18 cellular contexts compared by ENCODE assay signal in genomic region chr14:45332360-45332988, GRCh38.
DNase-seq lines count a peak whose midpoint lies in the region; ATAC-seq and TF ChIP-seq lines count a peak whose summit lies in the region.
"Had no signal": no experiment of that assay in that cellular context is flagged by ENCODE, and none has a peak within 500 bp of the region (broad histone marks: within the 10 kb centered on the region; RNA-seq: fewer than 3 reads in every experiment).

No MANE protein-coding gene starts in this region.

- no peak overlapping the region for H3K4me3 Mint-ChIP-seq in activated CD8-positive, alpha-beta T cell treated with anti-CD3 and anti-CD28 coated beads for 36 hours
- H3K4me3 Mint-ChIP-seq: CD8-positive, alpha-beta memory T cell had no signal

- H3K27ac Mint-ChIP-seq in activated CD8-positive, alpha-beta T cell treated with anti-CD3 and anti-CD28 coated beads for 36 hours = no peak overlapping the region
- H3K27ac Mint-ChIP-seq: CD8-positive, alpha-beta memory T cell had no signal

- no peak for DNase-seq in Right ventricle myocardium superior
- DNase-seq in cardiac septum (ENCODE audit: low spot score) = no peak
- peak; percentile 4 for DNase-seq in dermis blood vessel endothelial cell
- no peak for DNase-seq in left ventricle myocardium superior
- DNase-seq in retinal pigment epithelial cell (ENCODE audit: low read depth) = peak; percentile 40
- no peak for DNase-seq in SKM-1 treated with dmso at 0.1 percent for 144 hours (lab: John Stamatoyannopoulos, UW; ENCODE audit: unreplicated experiment)
- no peak for DNase-seq in activated CD8-positive, alpha-beta T cell treated with anti-CD3 and anti-CD28 coated beads for 36 hours
- DNase-seq in NCI-H510A (lab: John Stamatoyannopoulos, UW) = no peak
- DNase-seq: Calu3; CD8-positive, alpha-beta memory T cell; DMS153; GDM1; KBM-7; NCI-H1694 treated with DMSO at 0.1 percent for 48 hours; NCI-H2081 treated with DMSO at 0.1 percent for 48 hours; NCI-H2171 treated with DMSO at 0.1 percent for 48 hours; NK-92 treated with Interleukin-12 subunit alpha and Interleukin-12 subunit beta, amount 100 ng/mL, for 24 hours had no signal

- H3K4me1 Mint-ChIP-seq in activated CD8-positive, alpha-beta T cell treated with anti-CD3 and anti-CD28 coated beads for 36 hours (ENCODE audit: low read depth) = no peaks in the 10 kb centered on the region
- H3K4me1 Mint-ChIP-seq: CD8-positive, alpha-beta memory T cell had no signal

- H3K27me3 Mint-ChIP-seq in activated CD8-positive, alpha-beta T cell treated with anti-CD3 and anti-CD28 coated beads for 36 hours = no peaks in the 10 kb centered on the region

- ATAC-seq in Right ventricle myocardium superior (ENCODE audit: poor library complexity) (peak; percentile 93), left ventricle myocardium superior (peak; percentile 90)
- ATAC-seq in activated CD8-positive, alpha-beta T cell treated with anti-CD3 and anti-CD28 coated beads for 36 hours = no peak
- ATAC-seq: SK-N-SH treated with all-trans-retinoic acid at 6 μM for 48 hours had no signal

- no peak overlapping the region for H3K4me3 ChIP-seq in retinal pigment epithelial cell (ENCODE audit: low read length)

- POLR2A ChIA-PET in activated CD8-positive, alpha-beta T cell treated with anti-CD3 and anti-CD28 coated beads for 36 hours (lab: Charles Lee) = no interaction called here

- no peak for TF ChIP-seq CTCF in retinal pigment epithelial cell (conservative IDR thresholded peaks at IDR 0.05; ENCODE audit: low read depth, low read length)
- no peak for TF ChIP-seq CTCF in activated CD8-positive, alpha-beta T cell treated with anti-CD3 and anti-CD28 coated beads for 36 hours (IDR thresholded peaks at IDR 0.05)

- no peaks in the 10 kb centered on the region for H3K36me3 Mint-ChIP-seq in activated CD8-positive, alpha-beta T cell treated with anti-CD3 and anti-CD28 coated beads for 36 hours (ENCODE audit: low read depth)
- H3K36me3 Mint-ChIP-seq: CD8-positive, alpha-beta memory T cell had no signal

- peaks cover 18% of the 10 kb centered on the region for H3K9me3 Mint-ChIP-seq in activated CD8-positive, alpha-beta T cell treated with anti-CD3 and anti-CD28 coated beads for 36 hours

- intact Hi-C loops in Right ventricle myocardium superior (cut with DNase I) = no loop called here
- intact Hi-C loops in cardiac septum (cut with DNase I) = no loop called here
- intact Hi-C loops in left ventricle myocardium superior (cut with micrococcal nuclease) = no loop called here
- intact Hi-C loops in activated CD8-positive, alpha-beta T cell treated with anti-CD3 and anti-CD28 coated beads for 36 hours (cut with micrococcal nuclease) = no loop called here

- CTCF ChIA-PET in activated CD8-positive, alpha-beta T cell treated with anti-CD3 and anti-CD28 coated beads for 36 hours (lab: Charles Lee) = no interaction called here

Comparison
In these comparisons a context has a peak if more than half of its experiments do, and no peak if none do; other contexts are left out.
1. DNase-seq: peak in dermis blood vessel endothelial cell (single experiment) and retinal pigment epithelial cell (single experiment); none in Right ventricle myocardium superior (single experiment), cardiac septum (single experiment), left ventricle myocardium superior (single experiment), SKM-1 treated with dmso at 0.1 percent for 144 hours (single experiment), activated CD8-positive, alpha-beta T cell treated with anti-CD3 and anti-CD28 coated beads for 36 hours (single experiment) and NCI-H510A (single experiment).